In genomic region chr11:95923730-95924413, GRCh38 we compare ENCODE assay signal across 1 cellular context.
TF ChIP-seq lines count a peak whose summit lies in the region.

Gene MTMR2, minus strand, starts transcription at chr11:95924107. Its CDS starts 153 bp downstream, at chr11:95923954.

TF ChIP-seq in HepG2, 621 proteins besides CTCF, POLR2A, EP300 and RAD21 (continued from another document and continues in another):
- peak; percentile 61; the same call in 1 of the 2 replicates for TF ChIP-seq NR2C2 (CRISPR knock-in tag; IDR thresholded peaks at IDR 0.05; ENCODE audit: borderline replicate concordance)
- TF ChIP-seq ELF3 (CRISPR knock-in tag; IDR thresholded peaks at IDR 0.05), result peak; percentile 53; the same call in 1 of the 2 replicates
- TF ChIP-seq THAP11 (CRISPR knock-in tag; IDR thresholded peaks at IDR 0.05), result peak; percentile 88
- TF ChIP-seq TEF (CRISPR knock-in tag; IDR thresholded peaks at IDR 0.05), result no peak
- TF ChIP-seq FOXK2 (IDR thresholded peaks at IDR 0.05), result no peak
- TF ChIP-seq ISX (CRISPR knock-in tag; conservative IDR thresholded peaks at IDR 0.05), result no peak
- peak; percentile 66; the same call in 1 of the 2 replicates for TF ChIP-seq ZNF879 (CRISPR knock-in tag; IDR thresholded peaks at IDR 0.05)
- TF ChIP-seq KDM4B (CRISPR knock-in tag; IDR thresholded peaks at IDR 0.05), result peak; percentile 65; the same call in 1 of the 2 replicates
- TF ChIP-seq ZNF343 (CRISPR knock-in tag; IDR thresholded peaks at IDR 0.05), result no peak
- TF ChIP-seq ZNF138 (CRISPR knock-in tag; IDR thresholded peaks at IDR 0.05; ENCODE audit: low read depth), result peak; percentile 95; the same call in 1 of the 2 replicates
- TF ChIP-seq MAFK (conservative IDR thresholded peaks at IDR 0.05 in 1 of 2, IDR thresholded peaks at IDR 0.05 in 1 of 2; ENCODE audit: low read length in 2 of 2), result no peak
- peak; percentile 73; the same call in 1 of the 2 replicates for TF ChIP-seq NR0B2 (CRISPR knock-in tag; IDR thresholded peaks at IDR 0.05)
- no peak for TF ChIP-seq ZNF256 (CRISPR knock-in tag; conservative IDR thresholded peaks at IDR 0.05)
- TF ChIP-seq ZNF749 (CRISPR knock-in tag; IDR thresholded peaks at IDR 0.05; ENCODE audit: borderline replicate concordance), result peak; percentile 54; the same call in 1 of the 2 replicates
- TF ChIP-seq MXD3 (CRISPR knock-in tag; IDR thresholded peaks at IDR 0.05), result peak; percentile 96
- peak; percentile 95 for TF ChIP-seq ETV5 (CRISPR knock-in tag; IDR thresholded peaks at IDR 0.05; ENCODE audit: borderline replicate concordance)
- TF ChIP-seq ZNF839 (CRISPR knock-in tag; IDR thresholded peaks at IDR 0.05; ENCODE audit: borderline replicate concordance), result peak; percentile 91; the same call in 1 of the 2 replicates
- TF ChIP-seq ZFP37 (CRISPR knock-in tag; IDR thresholded peaks at IDR 0.05; ENCODE audit: borderline replicate concordance), result 0 out of 2 replicates have a peak, but pooled peaks have one; percentile 52
- TF ChIP-seq CEBPZ (IDR thresholded peaks at IDR 0.05; ENCODE audit: low read length), result no peak
- no peak; the same call in 1 of the 2 replicates for TF ChIP-seq ZNF33B (CRISPR knock-in tag; IDR thresholded peaks at IDR 0.05)
- TF ChIP-seq ZNF687 (CRISPR knock-in tag; IDR thresholded peaks at IDR 0.05), result peak; percentile 99
- TF ChIP-seq ZNF605 (CRISPR knock-in tag; IDR thresholded peaks at IDR 0.05), result peak; percentile 84
- TF ChIP-seq ELF4 (CRISPR knock-in tag; IDR thresholded peaks at IDR 0.05; ENCODE audit: borderline replicate concordance), result 0 out of 2 replicates have a peak, but pooled peaks have one; percentile 22
- no peak for TF ChIP-seq SP2 (CRISPR knock-in tag; IDR thresholded peaks at IDR 0.05)
- peak; percentile 96; the same call in 1 of the 2 replicates for TF ChIP-seq KAT7 (CRISPR knock-in tag; IDR thresholded peaks at IDR 0.05; ENCODE audit: borderline replicate concordance)
- peak; percentile 75; the same call in 1 of the 2 replicates for TF ChIP-seq ZNF136 (CRISPR knock-in tag; IDR thresholded peaks at IDR 0.05; ENCODE audit: low read depth)
- 0 out of 2 replicates have a peak, but pooled peaks have one; percentile 36 for TF ChIP-seq GPN1 (CRISPR knock-in tag; IDR thresholded peaks at IDR 0.05; ENCODE audit: borderline replicate concordance)
- TF ChIP-seq NFRKB (IDR thresholded peaks at IDR 0.05), result no peak
- TF ChIP-seq CEBPB (IDR thresholded peaks at IDR 0.05; ENCODE audit: borderline replicate concordance, low read depth, low read length), result no peak
- peak; percentile 95 for TF ChIP-seq YY1 (IDR thresholded peaks at IDR 0.05; ENCODE audit: insufficient read depth, insufficient replicate concordance, low read depth, low read length)
- TF ChIP-seq ATF4 (CRISPR knock-in tag; IDR thresholded peaks at IDR 0.05), result peak in 1 of 2 experiments; percentile 65; a peak in 2 of 4 replicates
- TF ChIP-seq FIP1L1 (IDR thresholded peaks at IDR 0.05; ENCODE audit: borderline replicate concordance, insufficient read depth, low read depth, low read length), result no peak
- TF ChIP-seq ZNF784 (CRISPR knock-in tag; IDR thresholded peaks at IDR 0.05; ENCODE audit: borderline replicate concordance), result peak; percentile 59; the same call in 1 of the 2 replicates
- TF ChIP-seq, protein P1, sequence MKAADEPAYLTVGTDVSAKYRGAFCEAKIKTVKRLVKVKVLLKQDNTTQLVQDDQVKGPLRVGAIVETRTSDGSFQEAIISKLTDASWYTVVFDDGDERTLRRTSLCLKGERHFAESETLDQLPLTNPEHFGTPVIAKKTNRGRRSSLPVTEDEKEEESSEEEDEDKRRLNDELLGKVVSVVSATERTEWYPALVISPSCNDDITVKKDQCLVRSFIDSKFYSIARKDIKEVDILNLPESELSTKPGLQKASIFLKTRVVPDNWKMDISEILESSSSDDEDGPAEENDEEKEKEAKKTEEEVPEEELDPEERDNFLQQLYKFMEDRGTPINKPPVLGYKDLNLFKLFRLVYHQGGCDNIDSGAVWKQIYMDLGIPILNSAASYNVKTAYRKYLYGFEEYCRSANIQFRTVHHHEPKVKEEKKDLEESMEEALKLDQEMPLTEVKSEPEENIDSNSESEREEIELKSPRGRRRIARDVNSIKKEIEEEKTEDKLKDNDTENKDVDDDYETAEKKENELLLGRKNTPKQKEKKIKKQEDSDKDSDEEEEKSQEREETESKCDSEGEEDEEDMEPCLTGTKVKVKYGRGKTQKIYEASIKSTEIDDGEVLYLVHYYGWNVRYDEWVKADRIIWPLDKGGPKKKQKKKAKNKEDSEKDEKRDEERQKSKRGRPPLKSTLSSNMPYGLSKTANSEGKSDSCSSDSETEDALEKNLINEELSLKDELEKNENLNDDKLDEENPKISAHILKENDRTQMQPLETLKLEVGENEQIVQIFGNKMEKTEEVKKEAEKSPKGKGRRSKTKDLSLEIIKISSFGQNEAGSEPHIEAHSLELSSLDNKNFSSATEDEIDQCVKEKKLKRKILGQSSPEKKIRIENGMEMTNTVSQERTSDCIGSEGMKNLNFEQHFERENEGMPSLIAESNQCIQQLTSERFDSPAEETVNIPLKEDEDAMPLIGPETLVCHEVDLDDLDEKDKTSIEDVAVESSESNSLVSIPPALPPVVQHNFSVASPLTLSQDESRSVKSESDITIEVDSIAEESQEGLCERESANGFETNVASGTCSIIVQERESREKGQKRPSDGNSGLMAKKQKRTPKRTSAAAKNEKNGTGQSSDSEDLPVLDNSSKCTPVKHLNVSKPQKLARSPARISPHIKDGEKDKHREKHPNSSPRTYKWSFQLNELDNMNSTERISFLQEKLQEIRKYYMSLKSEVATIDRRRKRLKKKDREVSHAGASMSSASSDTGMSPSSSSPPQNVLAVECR (CRISPR knock-in tag; IDR thresholded peaks at IDR 0.05; ENCODE audit: borderline replicate concordance), result peak; percentile 95
- TF ChIP-seq GTF2F1 (IDR thresholded peaks at IDR 0.05; ENCODE audit: low read length), result no peak
- peak; percentile 44; the same call in 1 of the 2 replicates for TF ChIP-seq ZNF414 (CRISPR knock-in tag; IDR thresholded peaks at IDR 0.05)
- TF ChIP-seq HNRNPLL (IDR thresholded peaks at IDR 0.05; ENCODE audit: low read depth, low read length, poor library complexity, severe bottlenecking), result peak; percentile 76
- TF ChIP-seq ZNF720 (CRISPR knock-in tag; IDR thresholded peaks at IDR 0.05), result no peak
- peak; percentile 58; the same call in 1 of the 3 replicates for TF ChIP-seq MXI1 (IDR thresholded peaks at IDR 0.05; ENCODE audit: borderline replicate concordance, low read depth, low read length)
- TF ChIP-seq TCF7L2 (IDR thresholded peaks at IDR 0.05; ENCODE audit: low read depth, low read length), result no peak
- TF ChIP-seq, protein P2, sequence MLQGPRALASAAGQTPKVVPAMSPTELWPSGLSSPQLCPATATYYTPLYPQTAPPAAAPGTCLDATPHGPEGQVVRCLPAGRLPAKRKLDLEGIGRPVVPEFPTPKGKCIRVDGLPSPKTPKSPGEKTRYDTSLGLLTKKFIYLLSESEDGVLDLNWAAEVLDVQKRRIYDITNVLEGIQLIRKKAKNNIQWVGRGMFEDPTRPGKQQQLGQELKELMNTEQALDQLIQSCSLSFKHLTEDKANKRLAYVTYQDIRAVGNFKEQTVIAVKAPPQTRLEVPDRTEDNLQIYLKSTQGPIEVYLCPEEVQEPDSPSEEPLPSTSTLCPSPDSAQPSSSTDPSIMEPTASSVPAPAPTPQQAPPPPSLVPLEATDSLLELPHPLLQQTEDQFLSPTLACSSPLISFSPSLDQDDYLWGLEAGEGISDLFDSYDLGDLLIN (CRISPR knock-in tag; IDR thresholded peaks at IDR 0.05; ENCODE audit: borderline replicate concordance), result peak; percentile 82; the same call in 1 of the 2 replicates
- 0 out of 2 replicates have a peak, but pooled peaks have one; percentile 24 for TF ChIP-seq ZNF333 (CRISPR knock-in tag; IDR thresholded peaks at IDR 0.05; ENCODE audit: borderline replicate concordance)
- TF ChIP-seq MXD4 (CRISPR knock-in tag; IDR thresholded peaks at IDR 0.05), result peak; percentile 86
- TF ChIP-seq ZNF234 (CRISPR knock-in tag; conservative IDR thresholded peaks at IDR 0.05), result no peak
- TF ChIP-seq ZNF703 (CRISPR knock-in tag; IDR thresholded peaks at IDR 0.05; ENCODE audit: borderline replicate concordance), result no peak
- peak; percentile 94; the same call in 1 of the 2 replicates for TF ChIP-seq MTF2 (CRISPR knock-in tag; IDR thresholded peaks at IDR 0.05; ENCODE audit: borderline replicate concordance)
- TF ChIP-seq SMC3 (IDR thresholded peaks at IDR 0.05; ENCODE audit: low read length), result no peak
